ENCODE assay signal across 9 cellular contexts in genomic region chr12:94561943-94562411, GRCh38.
DNase-seq lines count a peak whose midpoint lies in the region; ATAC-seq, FAIRE-seq and TF ChIP-seq lines count a peak whose summit lies in the region.
"Had no signal": no experiment of that assay in that cellular context is flagged by ENCODE, and none has a peak within 500 bp of the region (broad histone marks: within the 10 kb centered on the region; RNA-seq: fewer than 3 reads in every experiment).

No MANE protein-coding gene starts in this region.

- no peak for FAIRE-seq in kidney (lab: Jason Lieb, UNC)
- FAIRE-seq: G401.6 had no signal

- H3K9me3 Mint-ChIP-seq in activated naive CD8-positive, alpha-beta T cell treated with anti-CD3 and anti-CD28 coated beads, Interleukin-2, amount 50 U/mL, for 24 hours, result no peaks in the 10 kb centered on the region
- H3K9me3 Mint-ChIP-seq in activated naive CD8-positive, alpha-beta T cell treated with anti-CD3 and anti-CD28 coated beads for 36 hours, result no peaks in the 10 kb centered on the region

- no peaks in the 10 kb centered on the region for H3K36me3 Mint-ChIP-seq in activated naive CD8-positive, alpha-beta T cell treated with anti-CD3 and anti-CD28 coated beads, Interleukin-2, amount 50 U/mL, for 24 hours (ENCODE audit: low read depth)
- no peaks in the 10 kb centered on the region for H3K36me3 Mint-ChIP-seq in activated naive CD8-positive, alpha-beta T cell treated with anti-CD3 and anti-CD28 coated beads for 36 hours

- TF ChIP-seq CTCF in Peyer's patch (IDR thresholded peaks at IDR 0.05), result no peak
- no peak for TF ChIP-seq CTCF in kidney (IDR thresholded peaks at IDR 0.05; ENCODE audit: borderline replicate concordance, extremely low read depth, insufficient read depth)

- H3K27me3 Mint-ChIP-seq in activated naive CD8-positive, alpha-beta T cell treated with anti-CD3 and anti-CD28 coated beads, Interleukin-2, amount 50 U/mL, for 24 hours, result peaks cover 17% of the 10 kb centered on the region
- peaks cover 21% of the 10 kb centered on the region for H3K27me3 Mint-ChIP-seq in activated naive CD8-positive, alpha-beta T cell treated with anti-CD3 and anti-CD28 coated beads for 36 hours

- H3K9ac ChIP-seq in kidney (ENCODE audit: low read length in 2 of 2), result no peak overlapping the region

- no peak for DNase-seq in activated naive CD8-positive, alpha-beta T cell treated with anti-CD3 and anti-CD28 coated beads, Interleukin-2, amount 50 U/mL, for 24 hours
- DNase-seq in activated naive CD8-positive, alpha-beta T cell treated with anti-CD3 and anti-CD28 coated beads for 36 hours, result no peak
- peak; percentile 28 to 59 (median 58) for DNase-seq in Peyer's patch
- DNase-seq in kidney, result peak; percentile 77
- no peak for DNase-seq in NCI-H2081 (lab: John Stamatoyannopoulos, UW)
- no peak for DNase-seq in NCI-H82 (lab: John Stamatoyannopoulos, UW)
- no peak for DNase-seq in stimulated activated naive CD4-positive, alpha-beta T cell treated with Interleukin-2 at 50 U/mL for 16 hours (lab: John Stamatoyannopoulos, UW)

- H3K27ac ChIP-seq in Peyer's patch (peak overlapping the region in 2 of 4 donors; percentile 13 to 62), kidney (ENCODE audit: low read depth in 2 of 2, low read length in 2 of 2) (peak overlapping the region in 1 of 2 donors; percentile 23)

- H3K4me1 Mint-ChIP-seq in activated naive CD8-positive, alpha-beta T cell treated with anti-CD3 and anti-CD28 coated beads, Interleukin-2, amount 50 U/mL, for 24 hours, result peaks cover 15% of the 10 kb centered on the region
- peaks cover 3% of the 10 kb centered on the region for H3K4me1 Mint-ChIP-seq in activated naive CD8-positive, alpha-beta T cell treated with anti-CD3 and anti-CD28 coated beads for 36 hours

- no peaks in the 10 kb centered on the region for H3K36me3 ChIP-seq in Peyer's patch
- no peaks in the 10 kb centered on the region for H3K36me3 ChIP-seq in kidney (ENCODE audit: control insufficient read depth in 1 of 2, insufficient read depth in 2 of 2, low read length in 2 of 2)

- no peaks in the 10 kb centered on the region for H3K27me3 ChIP-seq in Peyer's patch

- intact Hi-C loops in kidney (cut with DNase I), result no loop called here

- no peak overlapping the region for H3K4me3 Mint-ChIP-seq in activated naive CD8-positive, alpha-beta T cell treated with anti-CD3 and anti-CD28 coated beads, Interleukin-2, amount 50 U/mL, for 24 hours
- H3K4me3 Mint-ChIP-seq in activated naive CD8-positive, alpha-beta T cell treated with anti-CD3 and anti-CD28 coated beads for 36 hours, result no peak overlapping the region

- ATAC-seq in activated naive CD8-positive, alpha-beta T cell treated with anti-CD3 and anti-CD28 coated beads, Interleukin-2, amount 50 U/mL, for 24 hours, result peak; percentile 52
- peak; percentile 79 for ATAC-seq in HG02870 (IDR thresholded peaks at IDR 0.05; ENCODE audit: unreplicated experiment)

- no peak overlapping the region for H3K27ac Mint-ChIP-seq in activated naive CD8-positive, alpha-beta T cell treated with anti-CD3 and anti-CD28 coated beads, Interleukin-2, amount 50 U/mL, for 24 hours
- H3K27ac Mint-ChIP-seq in activated naive CD8-positive, alpha-beta T cell treated with anti-CD3 and anti-CD28 coated beads for 36 hours, result no peak overlapping the region

- peaks cover 0 to 22% (median 5%) of the 10 kb centered on the region in 4 donors for H3K4me1 ChIP-seq in Peyer's patch
- H3K4me1 ChIP-seq in kidney (ENCODE audit: control insufficient read depth in 1 of 2, insufficient read depth in 1 of 2, low read depth in 1 of 2, low read length in 2 of 2), result peaks cover 0 to 5% of the 10 kb centered on the region in 2 donors

- TF ChIP-seq POLR2A in Peyer's patch (IDR thresholded peaks at IDR 0.05), result no peak

- H3K4me3 ChIP-seq in Peyer's patch, result no peak overlapping the region
- peak overlapping the region in 1 of 2 donors; percentile 30 for H3K4me3 ChIP-seq in kidney (ENCODE audit: low read length in 2 of 2)

- H3K9me3 ChIP-seq in Peyer's patch (no peaks in the 10 kb centered on the region), kidney (ENCODE audit: control insufficient read depth in 1 of 2, low read length in 2 of 2) (peaks cover 0 to 5% of the 10 kb centered on the region in 2 donors)

Comparison
In these comparisons a context has a peak if more than half of its experiments do, and no peak if none do; other contexts are left out.
1. DNase-seq: peak in Peyer's patch (3 of 3) and kidney (single experiment); none in activated naive CD8-positive, alpha-beta T cell treated with anti-CD3 and anti-CD28 coated beads, Interleukin-2, amount 50 U/mL, for 24 hours (single experiment), activated naive CD8-positive, alpha-beta T cell treated with anti-CD3 and anti-CD28 coated beads for 36 hours (single experiment), NCI-H2081 (0 of 2), NCI-H82 (single experiment) and stimulated activated naive CD4-positive, alpha-beta T cell treated with Interleukin-2 at 50 U/mL for 16 hours (single experiment).